9 cellular contexts compared by ENCODE assay signal in the genomic region with DNA sequence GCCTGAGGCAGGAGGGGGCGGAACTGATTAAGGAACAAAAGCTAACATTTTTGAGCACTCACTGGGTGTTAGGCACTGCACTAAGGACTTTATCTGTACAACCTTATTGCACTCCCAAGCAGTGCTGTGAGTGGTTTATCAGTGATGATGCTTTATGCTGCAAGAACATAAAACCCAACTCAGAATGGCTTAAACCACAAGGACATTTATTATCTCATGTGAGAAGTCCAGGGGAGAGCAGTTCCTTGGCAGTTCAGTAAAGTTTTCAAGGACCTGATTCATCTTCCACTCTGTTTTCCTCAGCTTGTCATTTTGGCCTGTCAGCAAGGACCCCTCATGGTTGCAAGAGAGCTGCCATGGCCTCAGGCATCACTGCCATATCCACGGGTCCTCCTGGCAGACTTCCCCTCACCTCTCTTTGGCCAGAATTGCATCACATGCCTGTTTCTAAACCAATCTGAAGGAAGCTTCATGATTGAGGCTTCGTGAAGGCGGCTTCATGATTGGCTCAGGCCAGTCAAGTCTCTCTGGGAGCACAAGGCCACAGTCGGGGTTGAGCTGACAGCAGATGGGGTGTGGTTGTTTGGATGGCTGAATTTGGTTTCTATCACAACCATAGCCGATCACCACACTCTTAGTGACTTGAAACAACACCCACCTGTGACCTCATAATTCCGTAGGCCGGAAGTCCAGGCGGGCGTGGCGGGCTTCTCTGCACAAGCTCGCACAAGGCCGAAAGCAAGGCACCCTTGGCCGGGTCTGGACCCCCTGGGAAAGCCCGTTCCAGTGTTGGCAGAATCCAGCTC. TPM values are rescaled to one million over a fixed set of nuclear protein-coding genes. Genes with fewer than 3 reads are reported as not detected.
DNase-seq lines count a peak whose midpoint lies in the region; ATAC-seq and TF ChIP-seq lines count a peak whose summit lies in the region.
"Had no signal": no experiment of that assay in that cellular context is flagged by ENCODE, and none has a peak within 500 bp of the region (broad histone marks: within the 10 kb centered on the region; RNA-seq: fewer than 3 reads in every experiment).

No MANE protein-coding gene starts in this region.

- no peaks in the 10 kb centered on the region for H3K36me3 ChIP-seq in psoas muscle (ENCODE audit: insufficient read depth in 1 of 2, low read depth in 1 of 2)

- no peaks in the 10 kb centered on the region for H3K9me3 Mint-ChIP-seq in central memory CD8-positive, alpha-beta T cell

- peaks cover 45% of the 10 kb centered on the region for H3K4me1 Mint-ChIP-seq in central memory CD8-positive, alpha-beta T cell

- peak; percentile 20 for ATAC-seq in central memory CD8-positive, alpha-beta T cell (replicated peaks; ENCODE audit: extremely low read depth, poor library complexity, severe bottlenecking)
- ATAC-seq in psoas muscle (peak in 1 of 4 donors; percentile 59), GM21515 (IDR thresholded peaks at IDR 0.05; ENCODE audit: unreplicated experiment) (no peak), HG02798 (IDR thresholded peaks at IDR 0.05; ENCODE audit: poor library complexity, unreplicated experiment) (no peak)

- peak; percentile 55 for DNase-seq in GM19240 (ENCODE audit: insufficient read length, low spot score)
- peak in 41 of 76 experiments; percentile 7 to 80 (median 45) for DNase-seq in HUDEP-2 (lab: John Stamatoyannopoulos, UW; ENCODE audit: unreplicated experiment in 76 of 76)
- DNase-seq in central memory CD8-positive, alpha-beta T cell (ENCODE audit: low spot score in 2 of 2), result no peak
- DNase-seq in psoas muscle, result peak; percentile 56 to 69
- no peak for DNase-seq in pons (ENCODE audit: low spot score)
- DNase-seq in effector CD4-positive, alpha-beta T cell, result no peak

- peak overlapping the region; percentile 64 for H3K4me3 Mint-ChIP-seq in central memory CD8-positive, alpha-beta T cell

- TF ChIP-seq CTCF in psoas muscle (IDR thresholded peaks at IDR 0.05), result no peak

- H3K36me3 Mint-ChIP-seq in central memory CD8-positive, alpha-beta T cell (ENCODE audit: insufficient read depth), result no peaks in the 10 kb centered on the region

- no peak overlapping the region for H3K4me3 ChIP-seq in psoas muscle

- peak overlapping the region; percentile 61 for H3K27ac ChIP-seq in psoas muscle

- 58 to 68% (median 64%) methylated on average over 15 of the region's 15 CpGs for WGBS in psoas muscle, 3 donors

- no peaks in the 10 kb centered on the region for H3K27me3 Mint-ChIP-seq in central memory CD8-positive, alpha-beta T cell

- no peaks in the 10 kb centered on the region for H3K27me3 ChIP-seq in psoas muscle (ENCODE audit: insufficient read depth in 3 of 3, low read length in 2 of 3)

- peaks cover 8% of the 10 kb centered on the region for H3K4me1 ChIP-seq in psoas muscle

- intact Hi-C loops in psoas muscle (cut with DNase I), result no loop called here

- peak overlapping the region; percentile 77 for H3K27ac Mint-ChIP-seq in central memory CD8-positive, alpha-beta T cell (ENCODE audit: low read depth)

- no peaks in the 10 kb centered on the region for H3K9me3 ChIP-seq in psoas muscle

RNA-seq across cellular contexts. Expression of a gene that starts 15.8 kb away (rescaled TPM):
- 1 to 10 TPM in 2 of 4 donors, under 1 TPM in 2; 0.38 to 1.5 (median 0.74) TPM for total RNA-seq in psoas muscle
- polyA plus RNA-seq in psoas muscle, result under 1 TPM; 0.11 to 0.68 (median 0.26) TPM
- total RNA-seq: T-helper 1 cell treated with Interleukin-12 subunit alpha and Interleukin-12 subunit beta and Interleukin-4 antibody, amounts not matched to agents 30 ng/mL and 1 ng/mL, for 36 hours had no signal

RNA-seq across cellular contexts. Expression of a gene that starts 23.1 kb away (rescaled TPM):
- under 1 TPM; 0.07 to 0.86 (median 0.23) TPM for total RNA-seq in psoas muscle
- under 1 TPM; 0.09 to 0.16 (median 0.13) TPM for polyA plus RNA-seq in psoas muscle
- total RNA-seq: T-helper 1 cell treated with Interleukin-12 subunit alpha and Interleukin-12 subunit beta and Interleukin-4 antibody, amounts not matched to agents 30 ng/mL and 1 ng/mL, for 36 hours had no signal

RNA-seq across cellular contexts. Expression of a gene that starts 43.7 kb away (rescaled TPM):
- not detected for total RNA-seq in psoas muscle
- polyA plus RNA-seq in psoas muscle, result under 1 TPM; 0.04 to 0.21 (median 0.09) TPM
- total RNA-seq: T-helper 1 cell treated with Interleukin-12 subunit alpha and Interleukin-12 subunit beta and Interleukin-4 antibody, amounts not matched to agents 30 ng/mL and 1 ng/mL, for 36 hours had no signal

Comparison
In these comparisons a context has a peak if more than half of its experiments do, and no peak if none do; other contexts are left out.
1. DNase-seq: peak in GM19240 (single experiment), HUDEP-2 (41 of 76) and psoas muscle (2 of 2); none in central memory CD8-positive, alpha-beta T cell (0 of 2), pons (single experiment) and effector CD4-positive, alpha-beta T cell (single experiment).